Comparison of ENCODE assay signal across 15 cellular contexts in genomic region chr3:168648321-168648720, GRCh38.
A peak's percentile ranks its signal among the peaks of the same experiment; 100 is the strongest.
DNase-seq lines count a peak whose midpoint lies in the region; ATAC-seq and TF ChIP-seq lines count a peak whose summit lies in the region.
"Had no signal": no experiment of that assay in that cellular context is flagged by ENCODE, and none has a peak within 500 bp of the region (broad histone marks: within the 10 kb centered on the region; RNA-seq: fewer than 3 reads in every experiment).

No MANE protein-coding gene starts in this region.

- DNase-seq in Daoy (ENCODE audit: low read depth) (peak; percentile 17), HT1080 (ENCODE audit: low read depth) (peak; percentile 43), PC-3 (peak; percentile 48), kidney tubule cell (ENCODE audit: low spot score) (peak; percentile 4), spleen (no peak), NCI-H2081 (lab: John Stamatoyannopoulos, UW) (no peak), SW 1271 (lab: John Stamatoyannopoulos, UW) (no peak)
- DNase-seq in stimulated activated CD4-positive, alpha-beta T cell treated with anti-CD3 and anti-CD28 coated beads, Interleukin-15, amount 100 ng/mL, for 24 hours, result no peak
- DNase-seq: ACHN; BE2C; CD4-positive, alpha-beta memory T cell; DND-41; Kasumi-1; KG1 had no signal

- intact Hi-C loops in PC-3 (cut with micrococcal nuclease), result no loop called here
- intact Hi-C loops in spleen (cut with DNase I; ENCODE audit: low total_unique reads), result no loop called here

- peak; percentile 92 for ATAC-seq in PC-3

- WGBS in spleen, 5 donors, result 69 to 77% (median 72%) methylated on average over 3 of the region's 3 CpGs

- BruUV-seq in PC-3 (replicated peaks; lab: Mats Ljungman, UMichigan), result no TSS peak

- H3K4me3 ChIP-seq in PC-3 (ENCODE audit: low read length) (no peak overlapping the region), spleen (no peak overlapping the region)
- H3K4me3 ChIP-seq: HAP-1 had no signal

- H3K27me3 ChIP-seq in PC-3 (ENCODE audit: low read length), result no peaks in the 10 kb centered on the region
- H3K27me3 ChIP-seq in spleen (replicated peaks in 1 of 7), result no peaks in the 10 kb centered on the region
- H3K27me3 ChIP-seq: BE2C had no signal

- H3K9me3 ChIP-seq in PC-3 (ENCODE audit: low read length), result no peaks in the 10 kb centered on the region
- H3K9me3 ChIP-seq in spleen, result no peaks in the 10 kb centered on the region
- H3K9me3 ChIP-seq: BE2C, HAP-1 had no signal

- H3K79me2 ChIP-seq in PC-3 (ENCODE audit: low read length), result no peaks in the 10 kb centered on the region

- H3F3A ChIP-seq in PC-3 (ENCODE audit: low read length, unreplicated experiment), result no peaks in the 10 kb centered on the region

- no peak overlapping the region for H3K9ac ChIP-seq in PC-3 (ENCODE audit: low read length)

- TF ChIP-seq CTCF in PC-3 (conservative IDR thresholded peaks at IDR 0.05; ENCODE audit: low read depth, low read length), result no peak
- TF ChIP-seq CTCF in spleen (IDR thresholded peaks at IDR 0.05 in 8 of 11, conservative IDR thresholded peaks at IDR 0.05 in 3 of 11), result no peak

- no peak overlapping the region for H2AFZ ChIP-seq in PC-3 (ENCODE audit: low read length)

- H3K27ac ChIP-seq in PC-3 (ENCODE audit: low read length) (no peak overlapping the region), spleen (no peak overlapping the region)

- H3K9me2 ChIP-seq in PC-3 (replicated peaks; ENCODE audit: low read length), result no peaks in the 10 kb centered on the region

- H3K4me1 ChIP-seq in PC-3 (ENCODE audit: insufficient read depth, low read length) (peaks cover 9% of the 10 kb centered on the region; the same call in 1 of the 2 replicates), spleen (no peaks in the 10 kb centered on the region)
- H3K4me1 ChIP-seq: BE2C, HAP-1 had no signal

- H4K20me1 ChIP-seq in PC-3 (ENCODE audit: low read length), result no peaks in the 10 kb centered on the region

- no peak overlapping the region for H3K4me2 ChIP-seq in PC-3 (ENCODE audit: low read length)

- POLR2A ChIA-PET in PC-3 (lab: Charles Lee; ENCODE audit: unreplicated experiment), result no interaction called here

- H3K36me3 ChIP-seq in PC-3 (ENCODE audit: low read depth, low read length) (no peaks in the 10 kb centered on the region), spleen (no peaks in the 10 kb centered on the region)
- H3K36me3 ChIP-seq: BE2C, HAP-1 had no signal

- no peak for TF ChIP-seq POLR2A in spleen (IDR thresholded peaks at IDR 0.05)

- CTCF ChIA-PET in PC-3 (lab: Charles Lee), result interaction anchor here (0.6 kb wide), 1 partner anchor 201 kb away, joined by 3 read pairs; no protein-coding TSS in a partner anchor

Comparison
In these comparisons a context has a peak if more than half of its experiments do, and no peak if none do; other contexts are left out.
1. DNase-seq: peak in Daoy (single experiment), HT1080 (single experiment), PC-3 (single experiment) and kidney tubule cell (single experiment); none in spleen (single experiment), NCI-H2081 (0 of 2), stimulated activated CD4-positive, alpha-beta T cell treated with anti-CD3 and anti-CD28 coated beads, Interleukin-15, amount 100 ng/mL, for 24 hours (single experiment) and SW 1271 (0 of 2).